Comparison of ENCODE assay signal across 8 cellular contexts in genomic region chr7:108570146-108570755, GRCh38. TPM values are rescaled to one million over a fixed set of nuclear protein-coding genes. Genes with fewer than 3 reads are reported as not detected.
A peak's percentile ranks its signal among the peaks of the same experiment; 100 is the strongest.
DNase-seq lines count a peak whose midpoint lies in the region; ATAC-seq and TF ChIP-seq lines count a peak whose summit lies in the region.

No MANE protein-coding gene starts in this region.

- peaks cover 48% of the 10 kb centered on the region for H3K4me1 Mint-ChIP-seq in activated CD4-positive, alpha-beta memory T cell treated with anti-CD3 and anti-CD28 coated beads for 36 hours (ENCODE audit: low read depth)
- H3K4me1 Mint-ChIP-seq in endodermal cell: peaks cover 18% of the 10 kb centered on the region

- CTCF ChIA-PET in activated CD4-positive, alpha-beta memory T cell treated with anti-CD3 and anti-CD28 coated beads for 36 hours (lab: Charles Lee): no interaction called here

- H3K4me1 ChIP-seq in endodermal cell (ENCODE audit: control insufficient read depth, insufficient read depth, low read length): peaks cover 4% of the 10 kb centered on the region
- H3K4me1 ChIP-seq in mononuclear cell (ENCODE audit: insufficient read depth, low read length): peaks cover 16% of the 10 kb centered on the region

- POLR2A ChIA-PET in activated CD4-positive, alpha-beta memory T cell treated with anti-CD3 and anti-CD28 coated beads for 36 hours (lab: Charles Lee): interaction anchor here (0.6 to 2.6 kb wide), 5 partner anchors 22 to 114 kb away, joined by 3 to 61 read pairs (median 5); partner anchors contain the start of gene PNPLA8

- H3K4me3 Mint-ChIP-seq in activated CD4-positive, alpha-beta memory T cell treated with anti-CD3 and anti-CD28 coated beads for 36 hours: peak overlapping the region; percentile 98
- peak overlapping the region; percentile 96 for H3K4me3 Mint-ChIP-seq in endodermal cell

- DNase-seq in activated CD8-positive, alpha-beta memory T cell treated with anti-CD3 and anti-CD28 coated beads for 48 hours (ENCODE audit: low read depth in 2 of 3, low spot score in 2 of 3): peak in 2 of 3 experiments; percentile 10 to 14
- no peak for DNase-seq in activated CD8-positive, alpha-beta memory T cell treated with anti-CD3 and anti-CD28 coated beads for 24 hours
- DNase-seq in NCI-H226 (peak; percentile 29), endodermal cell (peak; percentile 74)
- DNase-seq in activated CD4-positive, alpha-beta memory T cell treated with anti-CD3 and anti-CD28 coated beads for 36 hours: peak; percentile 74
- DNase-seq in stimulated activated CD8-positive, alpha-beta memory T cell treated with anti-CD3 and anti-CD28 coated beads, Interleukin-7, amount 100 ng/mL, for 4 hours (ENCODE audit: low read depth in 2 of 2): peak; percentile 16 to 26

- TF ChIP-seq CTCF in endodermal cell (conservative IDR thresholded peaks at IDR 0.05): no peak

- 0% methylated on average over 19 to 36 of the region's 36 CpGs for WGBS in endodermal cell (ENCODE audit: insufficient coverage in 1 of 2, insufficient read length in 1 of 2), 2 experiments

- peak; percentile 24 for ATAC-seq in HG03025 (IDR thresholded peaks at IDR 0.05; ENCODE audit: low FRiP score, unreplicated experiment)

- H3K27me3 ChIP-seq in endodermal cell (ENCODE audit: control insufficient read depth, insufficient read depth, low read length, poor library complexity, severe bottlenecking) (no peaks in the 10 kb centered on the region), mononuclear cell (ENCODE audit: insufficient read depth, low read length) (no peaks in the 10 kb centered on the region)

- H3K9me3 Mint-ChIP-seq in activated CD4-positive, alpha-beta memory T cell treated with anti-CD3 and anti-CD28 coated beads for 36 hours: no peaks in the 10 kb centered on the region
- H3K9me3 Mint-ChIP-seq in endodermal cell: no peaks in the 10 kb centered on the region

- no peaks in the 10 kb centered on the region for H3K27me3 Mint-ChIP-seq in activated CD4-positive, alpha-beta memory T cell treated with anti-CD3 and anti-CD28 coated beads for 36 hours
- no peaks in the 10 kb centered on the region for H3K27me3 Mint-ChIP-seq in endodermal cell (ENCODE audit: insufficient read depth)

- intact Hi-C loops in activated CD4-positive, alpha-beta memory T cell treated with anti-CD3 and anti-CD28 coated beads for 36 hours (cut with micrococcal nuclease): no loop called here

- H3K9me3 ChIP-seq in endodermal cell (ENCODE audit: control insufficient read depth, low read length) (no peaks in the 10 kb centered on the region), mononuclear cell (ENCODE audit: low read depth, low read length) (no peaks in the 10 kb centered on the region)

- H3K4me3 ChIP-seq in endodermal cell (ENCODE audit: low read length) (peak overlapping the region; percentile 89), mononuclear cell (ENCODE audit: low read length) (peak overlapping the region; percentile 75)

- peak overlapping the region; percentile 93 for H3K27ac ChIP-seq in endodermal cell (ENCODE audit: low read depth, low read length)

- peaks cover 34% of the 10 kb centered on the region for H3K36me3 Mint-ChIP-seq in activated CD4-positive, alpha-beta memory T cell treated with anti-CD3 and anti-CD28 coated beads for 36 hours
- H3K36me3 Mint-ChIP-seq in endodermal cell (ENCODE audit: low read depth): peaks cover 34% of the 10 kb centered on the region

- peak overlapping the region; percentile 90 for H3K9ac ChIP-seq in endodermal cell (ENCODE audit: extremely low read depth, low read length, poor library complexity, severe bottlenecking)

- peaks cover 44% of the 10 kb centered on the region for H3K36me3 ChIP-seq in endodermal cell (ENCODE audit: control insufficient read depth, insufficient read depth, low read length)

- peak overlapping the region; percentile 99 for H3K27ac Mint-ChIP-seq in activated CD4-positive, alpha-beta memory T cell treated with anti-CD3 and anti-CD28 coated beads for 36 hours
- H3K27ac Mint-ChIP-seq in endodermal cell: peak overlapping the region; percentile 99

RNA-seq across cellular contexts. Expression of gene DNAJB9, which starts 0.6 kb away (rescaled TPM):
- total RNA-seq in activated CD4-positive, alpha-beta memory T cell treated with anti-CD3 and anti-CD28 coated beads for 36 hours: 10 to 100 TPM; 10.8 to 12.6 TPM
- total RNA-seq in endodermal cell: 10 to 100 TPM; 14.4 to 16.6 TPM
- 19.0 TPM for polyA plus RNA-seq in endodermal cell (2013, experiment 1 of 2)
- 16.0 TPM for polyA plus RNA-seq in endodermal cell (2013, experiment 2 of 2)
- total RNA-seq in mononuclear cell: 85.7 TPM

RNA-seq across cellular contexts. Expression of gene THAP5, which starts 0.7 kb away (rescaled TPM):
- total RNA-seq in activated CD4-positive, alpha-beta memory T cell treated with anti-CD3 and anti-CD28 coated beads for 36 hours: 10 to 100 TPM; 26.5 to 30.4 TPM
- total RNA-seq in endodermal cell (10 to 100 TPM; 21.5 to 23.8 TPM), mononuclear cell (19.8 TPM)
- 28.4 TPM for polyA plus RNA-seq in endodermal cell (2013, experiment 1 of 2)
- 30.5 TPM for polyA plus RNA-seq in endodermal cell (2013, experiment 2 of 2)

RNA-seq across cellular contexts. Expression of gene PNPLA8, which starts 44.3 kb away (rescaled TPM):
- 10 to 100 TPM; 21.7 to 22.1 TPM for total RNA-seq in activated CD4-positive, alpha-beta memory T cell treated with anti-CD3 and anti-CD28 coated beads for 36 hours
- 10 to 100 TPM; 15.9 to 20.1 TPM for total RNA-seq in endodermal cell
- 20.2 TPM for polyA plus RNA-seq in endodermal cell (2013, experiment 1 of 2)
- 21.4 TPM for polyA plus RNA-seq in endodermal cell (2013, experiment 2 of 2)
- total RNA-seq in mononuclear cell: 116 TPM
